ENCODE assay signal across 1 cellular context in genomic region chr6:5672581-5673011, GRCh38.
TF ChIP-seq lines count a peak whose summit lies in the region.

No MANE protein-coding gene starts in this region.

TF ChIP-seq in IMR-90, 13 proteins besides CTCF, POLR2A, EP300 and RAD21 (continued from another document):
- TF ChIP-seq MAFK (IDR thresholded peaks at IDR 0.05; ENCODE audit: low read depth, low read length), result 0 out of 2 replicates have a peak, but pooled peaks have one; percentile 14
TF ChIP-seq in IMR-90: peak in this region for 5.
